Comparison of ENCODE assay signal across 14 cellular contexts in the genomic region with DNA sequence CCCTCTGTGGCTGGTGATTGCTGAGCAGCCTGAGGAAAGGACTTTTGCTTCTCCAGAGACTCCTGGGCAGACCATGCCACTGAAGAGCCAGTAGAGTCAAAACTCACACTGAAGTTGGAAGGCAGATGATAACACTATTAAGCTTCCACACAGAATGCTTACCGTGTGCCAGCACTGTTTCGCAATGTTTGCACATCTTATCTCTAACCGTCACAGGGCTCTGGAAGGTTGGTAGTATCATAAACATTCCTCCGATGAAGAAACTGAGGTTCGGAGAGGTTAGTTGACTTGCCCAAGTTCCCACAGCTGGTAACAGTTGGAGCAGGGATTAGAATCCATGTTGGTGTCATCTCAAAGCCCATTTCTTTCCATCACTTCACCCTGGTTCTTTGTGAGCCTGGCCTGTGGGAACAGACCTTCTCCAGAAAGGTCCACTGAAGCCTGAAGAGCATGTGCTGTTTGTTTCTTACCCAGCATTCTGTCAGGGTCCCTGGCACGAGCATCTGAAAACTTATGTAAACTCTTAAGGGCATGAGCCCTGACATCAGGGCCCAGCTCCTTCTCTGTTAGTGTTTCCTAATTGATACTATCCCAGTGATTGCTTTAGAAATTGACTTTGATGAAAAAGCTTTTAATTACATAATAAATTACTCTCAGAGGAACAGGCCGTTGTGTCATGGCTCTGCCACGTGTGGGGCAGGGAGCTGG.
DNase-seq lines count a peak whose midpoint lies in the region; ATAC-seq and TF ChIP-seq lines count a peak whose summit lies in the region.
"Had no signal": no experiment of that assay in that cellular context is flagged by ENCODE, and none has a peak within 500 bp of the region (broad histone marks: within the 10 kb centered on the region; RNA-seq: fewer than 3 reads in every experiment).

No MANE protein-coding gene starts in this region.

- H3K4me3 ChIP-seq in choroid plexus epithelial cell (ENCODE audit: low read depth, low read length) (no peak overlapping the region), lower leg skin (ENCODE audit: low read depth, poor library complexity, severe bottlenecking) (no peak overlapping the region), aorta (ENCODE audit: low read length in 2 of 2) (no peak overlapping the region)
- H3K4me3 ChIP-seq: coronary artery had no signal

- ATAC-seq in activated CD8-positive, alpha-beta T cell treated with anti-CD3 and anti-CD28 coated beads, Interleukin-2, amount 10 ng/mL, durations not matched to agents 7 days and 5 days, result no peak
- ATAC-seq in activated CD8-positive, alpha-beta T cell treated with anti-CD3 and anti-CD28 coated beads for 36 hours, result no peak
- peak; percentile 15 for ATAC-seq in aorta (ENCODE audit: low FRiP score)
- ATAC-seq in GM21737 (IDR thresholded peaks at IDR 0.05; ENCODE audit: unreplicated experiment), result no peak
- ATAC-seq: foreskin keratinocyte had no signal

- 36 to 43% methylated on average over 8 of the region's 8 CpGs for WGBS in lower leg skin, 2 donors
- WGBS in aorta, 2 donors, result 37 to 49% methylated on average over 8 of the region's 8 CpGs

- H3K9me3 Mint-ChIP-seq in activated CD8-positive, alpha-beta T cell treated with anti-CD3 and anti-CD28 coated beads, Interleukin-2, amount 10 ng/mL, durations not matched to agents 7 days and 5 days (ENCODE audit: insufficient read depth), result no peaks in the 10 kb centered on the region
- H3K9me3 Mint-ChIP-seq in activated CD8-positive, alpha-beta T cell treated with anti-CD3 and anti-CD28 coated beads for 36 hours, result no peaks in the 10 kb centered on the region
- H3K9me3 Mint-ChIP-seq: activated naive CD4-positive, alpha-beta T cell treated with anti-CD3 and anti-CD28 coated beads, Interleukin-2, amount 50 U/mL, for 24 hours had no signal

- TF ChIP-seq CTCF in activated CD8-positive, alpha-beta T cell treated with anti-CD3 and anti-CD28 coated beads for 36 hours (IDR thresholded peaks at IDR 0.05), result no peak
- TF ChIP-seq CTCF in choroid plexus epithelial cell (conservative IDR thresholded peaks at IDR 0.05; ENCODE audit: low read depth, low read length), result no peak
- no peak for TF ChIP-seq CTCF in lower leg skin (IDR thresholded peaks at IDR 0.05)

- no peaks in the 10 kb centered on the region for H3K9me3 ChIP-seq in aorta (ENCODE audit: control insufficient read depth, low read length)

- H3K27ac Mint-ChIP-seq in activated CD8-positive, alpha-beta T cell treated with anti-CD3 and anti-CD28 coated beads, Interleukin-2, amount 10 ng/mL, durations not matched to agents 7 days and 5 days, result no peak overlapping the region
- no peak overlapping the region for H3K27ac Mint-ChIP-seq in activated CD8-positive, alpha-beta T cell treated with anti-CD3 and anti-CD28 coated beads for 36 hours
- H3K27ac Mint-ChIP-seq: activated naive CD4-positive, alpha-beta T cell treated with anti-CD3 and anti-CD28 coated beads, Interleukin-2, amount 50 U/mL, for 24 hours had no signal

- CTCF ChIA-PET in activated CD8-positive, alpha-beta T cell treated with anti-CD3 and anti-CD28 coated beads, Interleukin-2, amount 10 ng/mL, durations not matched to agents 7 days and 5 days (lab: Charles Lee), result interaction anchor here (1.6 kb wide), 1 partner anchor 10 kb away, joined by 10 read pairs; no protein-coding TSS in a partner anchor
- CTCF ChIA-PET in activated CD8-positive, alpha-beta T cell treated with anti-CD3 and anti-CD28 coated beads for 36 hours (lab: Charles Lee), result interaction anchor here (0.9 to 2.3 kb wide), 3 partner anchors 9 to 17 kb away, joined by 3 to 17 read pairs (median 3); no protein-coding TSS in a partner anchor
- CTCF ChIA-PET in HEK293T (lab: Yijun Ruan, JAX), result interaction anchor here (1.5 kb wide), 1 partner anchor 9 kb away, joined by 12 read pairs; no protein-coding TSS in a partner anchor

- no peaks in the 10 kb centered on the region for H3K36me3 ChIP-seq in aorta (ENCODE audit: control insufficient read depth in 1 of 2, insufficient read depth in 2 of 2, low read length in 1 of 2)

- H3K4me3 Mint-ChIP-seq in activated CD8-positive, alpha-beta T cell treated with anti-CD3 and anti-CD28 coated beads, Interleukin-2, amount 10 ng/mL, durations not matched to agents 7 days and 5 days, result no peak overlapping the region
- H3K4me3 Mint-ChIP-seq in activated CD8-positive, alpha-beta T cell treated with anti-CD3 and anti-CD28 coated beads for 36 hours, result no peak overlapping the region
- H3K4me3 Mint-ChIP-seq: activated naive CD4-positive, alpha-beta T cell treated with anti-CD3 and anti-CD28 coated beads, Interleukin-2, amount 50 U/mL, for 24 hours had no signal

- no peaks in the 10 kb centered on the region for H3K36me3 Mint-ChIP-seq in activated CD8-positive, alpha-beta T cell treated with anti-CD3 and anti-CD28 coated beads, Interleukin-2, amount 10 ng/mL, durations not matched to agents 7 days and 5 days (ENCODE audit: low read depth)
- no peaks in the 10 kb centered on the region for H3K36me3 Mint-ChIP-seq in activated CD8-positive, alpha-beta T cell treated with anti-CD3 and anti-CD28 coated beads for 36 hours (ENCODE audit: low read depth)
- H3K36me3 Mint-ChIP-seq: activated naive CD4-positive, alpha-beta T cell treated with anti-CD3 and anti-CD28 coated beads, Interleukin-2, amount 50 U/mL, for 24 hours had no signal

- DNase-seq in activated CD8-positive, alpha-beta T cell treated with anti-CD3 and anti-CD28 coated beads, Interleukin-2, amount 10 ng/mL, durations not matched to agents 7 days and 5 days, result peak; percentile 6
- DNase-seq in activated CD8-positive, alpha-beta T cell treated with anti-CD3 and anti-CD28 coated beads for 36 hours, result no peak
- peak; percentile 58 for DNase-seq in choroid plexus epithelial cell (ENCODE audit: low read depth)
- peak; percentile 29 to 84 for DNase-seq in lower leg skin (ENCODE audit: low spot score in 2 of 2)
- DNase-seq in aorta, result no peak
- DNase-seq in cerebellum (ENCODE audit: low spot score), result no peak
- no peak for DNase-seq in HEK293T (ENCODE audit: extremely low spot score)
- DNase-seq: ACHN; foreskin keratinocyte; MV-4-11; stimulated activated CD4-positive, alpha-beta T cell treated with anti-CD3 and anti-CD28 coated beads, Interleukin-15, amount 100 ng/mL, for 24 hours had no signal

- TF ChIP-seq POLR2A in lower leg skin (IDR thresholded peaks at IDR 0.05), result no peak

- intact Hi-C loops in activated CD8-positive, alpha-beta T cell treated with anti-CD3 and anti-CD28 coated beads for 36 hours (cut with micrococcal nuclease), result no loop called here
- intact Hi-C loops in lower leg skin (cut with DNase I; ENCODE audit: low total_unique reads), result no loop called here
- intact Hi-C loops in aorta (cut with DNase I), result no loop called here

- H3K4me1 Mint-ChIP-seq in activated CD8-positive, alpha-beta T cell treated with anti-CD3 and anti-CD28 coated beads, Interleukin-2, amount 10 ng/mL, durations not matched to agents 7 days and 5 days (ENCODE audit: low read depth), result peaks cover 5% of the 10 kb centered on the region
- H3K4me1 Mint-ChIP-seq in activated CD8-positive, alpha-beta T cell treated with anti-CD3 and anti-CD28 coated beads for 36 hours (ENCODE audit: low read depth), result no peaks in the 10 kb centered on the region
- H3K4me1 Mint-ChIP-seq: activated naive CD4-positive, alpha-beta T cell treated with anti-CD3 and anti-CD28 coated beads, Interleukin-2, amount 50 U/mL, for 24 hours had no signal

- POLR2A ChIA-PET in activated CD8-positive, alpha-beta T cell treated with anti-CD3 and anti-CD28 coated beads, Interleukin-2, amount 10 ng/mL, durations not matched to agents 7 days and 5 days (lab: Charles Lee), result no interaction called here
- POLR2A ChIA-PET in activated CD8-positive, alpha-beta T cell treated with anti-CD3 and anti-CD28 coated beads for 36 hours (lab: Charles Lee), result no interaction called here
- POLR2A ChIA-PET in HEK293T (lab: Yijun Ruan, JAX), result no interaction called here

- H3K27me3 ChIP-seq in aorta (ENCODE audit: control insufficient read depth in 1 of 2, insufficient read depth in 2 of 2, low read length in 1 of 2), result no peaks in the 10 kb centered on the region
- H3K27me3 ChIP-seq: foreskin keratinocyte had no signal

- no peaks in the 10 kb centered on the region for H3K27me3 Mint-ChIP-seq in activated CD8-positive, alpha-beta T cell treated with anti-CD3 and anti-CD28 coated beads, Interleukin-2, amount 10 ng/mL, durations not matched to agents 7 days and 5 days (ENCODE audit: low read depth)
- H3K27me3 Mint-ChIP-seq in activated CD8-positive, alpha-beta T cell treated with anti-CD3 and anti-CD28 coated beads for 36 hours, result no peaks in the 10 kb centered on the region
- H3K27me3 Mint-ChIP-seq: activated naive CD4-positive, alpha-beta T cell treated with anti-CD3 and anti-CD28 coated beads, Interleukin-2, amount 50 U/mL, for 24 hours had no signal

- H3K4me1 ChIP-seq in aorta (ENCODE audit: control insufficient read depth in 1 of 2, insufficient read depth in 2 of 2, low read length in 2 of 2), result no peaks in the 10 kb centered on the region
- H3K4me1 ChIP-seq: foreskin keratinocyte had no signal

- H3K27ac ChIP-seq in aorta (ENCODE audit: low read depth in 1 of 2, low read length in 2 of 2), result no peak overlapping the region
- H3K27ac ChIP-seq: coronary artery, foreskin keratinocyte had no signal

TF ChIP-seq in HEK293T, 16 proteins besides CTCF, POLR2A, EP300 and RAD21 (continues in another document):
- TF ChIP-seq FOXA1 (IDR thresholded peaks at IDR 0.05) (no peak), BHLHE40 (IDR thresholded peaks at IDR 0.05; ENCODE audit: borderline replicate concordance) (no peak), SP1 (IDR thresholded peaks at IDR 0.05) (no peak), FOXM1 (IDR thresholded peaks at IDR 0.05; ENCODE audit: borderline replicate concordance) (no peak), CTBP1 (IDR thresholded peaks at IDR 0.05; ENCODE audit: borderline replicate concordance) (no peak), SUZ12 (IDR thresholded peaks at IDR 0.05) (no peak), HDGF (IDR thresholded peaks at IDR 0.05; ENCODE audit: borderline replicate concordance) (no peak), NFRKB (IDR thresholded peaks at IDR 0.05) (no peak), ZNF384 (IDR thresholded peaks at IDR 0.05) (no peak), ARNT (IDR thresholded peaks at IDR 0.05) (no peak), L3MBTL2 (conservative IDR thresholded peaks at IDR 0.05) (no peak), FOXK2 (IDR thresholded peaks at IDR 0.05) (no peak), LEF1 (IDR thresholded peaks at IDR 0.05; ENCODE audit: borderline replicate concordance) (no peak)
- TF ChIP-seq, protein P1, sequence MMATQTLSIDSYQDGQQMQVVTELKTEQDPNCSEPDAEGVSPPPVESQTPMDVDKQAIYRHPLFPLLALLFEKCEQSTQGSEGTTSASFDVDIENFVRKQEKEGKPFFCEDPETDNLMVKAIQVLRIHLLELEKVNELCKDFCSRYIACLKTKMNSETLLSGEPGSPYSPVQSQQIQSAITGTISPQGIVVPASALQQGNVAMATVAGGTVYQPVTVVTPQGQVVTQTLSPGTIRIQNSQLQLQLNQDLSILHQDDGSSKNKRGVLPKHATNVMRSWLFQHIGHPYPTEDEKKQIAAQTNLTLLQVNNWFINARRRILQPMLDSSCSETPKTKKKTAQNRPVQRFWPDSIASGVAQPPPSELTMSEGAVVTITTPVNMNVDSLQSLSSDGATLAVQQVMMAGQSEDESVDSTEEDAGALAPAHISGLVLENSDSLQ (IDR thresholded peaks at IDR 0.05), result no peak

Comparison
In these comparisons a context has a peak if more than half of its experiments do, and no peak if none do; other contexts are left out.
1. DNase-seq: peak in activated CD8-positive, alpha-beta T cell treated with anti-CD3 and anti-CD28 coated beads, Interleukin-2, amount 10 ng/mL, durations not matched to agents 7 days and 5 days (single experiment), choroid plexus epithelial cell (single experiment) and lower leg skin (2 of 2); none in activated CD8-positive, alpha-beta T cell treated with anti-CD3 and anti-CD28 coated beads for 36 hours (single experiment), aorta (0 of 2), cerebellum (single experiment) and HEK293T (single experiment).